ENCODE assay signal across 8 cellular contexts in the genomic region with DNA sequence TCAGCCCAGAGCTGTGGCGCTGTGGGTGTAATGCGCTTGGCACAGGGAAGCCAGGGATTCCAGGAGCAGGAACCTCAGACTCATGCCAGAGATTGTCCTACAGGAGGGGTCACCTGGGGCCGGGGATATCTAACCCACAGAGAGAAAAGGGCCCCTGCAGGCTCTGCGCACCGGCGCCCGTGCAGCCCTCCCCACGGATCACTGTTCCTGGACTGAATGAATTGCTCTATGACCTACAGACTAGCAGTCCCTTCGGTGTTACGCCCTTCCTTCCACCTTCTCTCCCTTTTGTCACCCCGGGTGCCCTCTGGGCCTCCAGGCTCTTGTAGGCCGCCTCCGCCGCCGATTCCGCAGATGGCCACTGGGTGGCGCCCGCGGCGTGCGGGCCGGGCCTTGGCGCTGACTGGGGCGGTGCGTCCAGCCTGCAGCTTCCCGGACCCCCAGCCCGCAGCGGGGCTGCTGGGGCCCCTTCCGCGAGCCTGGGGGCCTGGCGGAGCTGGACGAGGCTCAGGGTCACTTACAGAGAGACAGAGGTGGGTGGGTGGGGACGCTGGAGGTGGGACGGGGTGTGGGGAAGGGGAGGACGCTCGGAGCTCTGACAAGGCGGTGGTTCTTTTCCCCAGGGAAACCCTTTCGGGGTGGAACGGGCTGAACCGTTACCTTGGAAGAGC.
A peak's percentile ranks its signal among the peaks of the same experiment; 100 is the strongest.
DNase-seq lines count a peak whose midpoint lies in the region; ATAC-seq lines count a peak whose summit lies in the region.

No MANE protein-coding gene starts in this region.

- no peak overlapping the region for H3K9ac ChIP-seq in skeletal muscle satellite cell (ENCODE audit: low read depth, low read length)

- peak overlapping the region; percentile 24; the same call in 1 of the 2 replicates for H3K4me3 ChIP-seq in iPS DF 6.9 (ENCODE audit: low read length)
- no peak overlapping the region for H3K4me3 ChIP-seq in skeletal muscle satellite cell (ENCODE audit: low read length)

- no peaks in the 10 kb centered on the region; the same call in 1 of the 2 replicates for H3K27me3 ChIP-seq in iPS DF 6.9 (ENCODE audit: control insufficient read depth, insufficient read depth, low read length)
- H3K27me3 ChIP-seq in skeletal muscle satellite cell (ENCODE audit: control insufficient read depth, insufficient read depth, low read length), result peaks cover 34% of the 10 kb centered on the region

- H3K9me3 ChIP-seq in iPS DF 6.9 (ENCODE audit: control insufficient read depth, insufficient read depth, low read length) (no peaks in the 10 kb centered on the region), skeletal muscle satellite cell (replicated peaks; ENCODE audit: low read length) (no peaks in the 10 kb centered on the region)

- DNase-seq in C1 segment of cervical spinal cord (lab: John Stamatoyannopoulos, UW) (peak in 11 of 14 donors; percentile 2 to 75 (median 18)), LoVo (ENCODE audit: low spot score) (peak; percentile 51), T-helper 2 cell (peak; percentile 29 to 69 (median 60)), anterior cingulate cortex (lab: John Stamatoyannopoulos, UW) (peak in 49 of 58 donors; percentile 10 to 81 (median 38)), iPS DF 6.9 (ENCODE audit: low read depth, low spot score) (peak; percentile 58)

- H3K36me3 ChIP-seq in iPS DF 6.9 (ENCODE audit: control insufficient read depth, insufficient read depth, low read length), result no peaks in the 10 kb centered on the region
- no peaks in the 10 kb centered on the region for H3K36me3 ChIP-seq in skeletal muscle satellite cell (ENCODE audit: insufficient read depth, low read length)

- WGBS in iPS DF 6.9 (ENCODE audit: insufficient coverage, insufficient read length), result no CpG with 5 or more reads among the region's 40 CpGs

- ATAC-seq in GM19351 (IDR thresholded peaks at IDR 0.05; ENCODE audit: unreplicated experiment) (peak; percentile 81), HG03025 (IDR thresholded peaks at IDR 0.05; ENCODE audit: low FRiP score, unreplicated experiment) (no peak)

- H3K4me1 ChIP-seq in iPS DF 6.9 (ENCODE audit: control insufficient read depth, insufficient read depth, low read length) (peaks cover 4% of the 10 kb centered on the region; the same call in 1 of the 2 replicates), skeletal muscle satellite cell (ENCODE audit: control insufficient read depth, insufficient read depth, low read length) (no peaks in the 10 kb centered on the region)

- peak overlapping the region; percentile 79 for H3K4me2 ChIP-seq in skeletal muscle satellite cell (ENCODE audit: low read length)

- H3K27ac ChIP-seq in iPS DF 6.9 (ENCODE audit: low read length), result no peak overlapping the region
